ENCODE assay signal across 17 cellular contexts in the genomic region with DNA sequence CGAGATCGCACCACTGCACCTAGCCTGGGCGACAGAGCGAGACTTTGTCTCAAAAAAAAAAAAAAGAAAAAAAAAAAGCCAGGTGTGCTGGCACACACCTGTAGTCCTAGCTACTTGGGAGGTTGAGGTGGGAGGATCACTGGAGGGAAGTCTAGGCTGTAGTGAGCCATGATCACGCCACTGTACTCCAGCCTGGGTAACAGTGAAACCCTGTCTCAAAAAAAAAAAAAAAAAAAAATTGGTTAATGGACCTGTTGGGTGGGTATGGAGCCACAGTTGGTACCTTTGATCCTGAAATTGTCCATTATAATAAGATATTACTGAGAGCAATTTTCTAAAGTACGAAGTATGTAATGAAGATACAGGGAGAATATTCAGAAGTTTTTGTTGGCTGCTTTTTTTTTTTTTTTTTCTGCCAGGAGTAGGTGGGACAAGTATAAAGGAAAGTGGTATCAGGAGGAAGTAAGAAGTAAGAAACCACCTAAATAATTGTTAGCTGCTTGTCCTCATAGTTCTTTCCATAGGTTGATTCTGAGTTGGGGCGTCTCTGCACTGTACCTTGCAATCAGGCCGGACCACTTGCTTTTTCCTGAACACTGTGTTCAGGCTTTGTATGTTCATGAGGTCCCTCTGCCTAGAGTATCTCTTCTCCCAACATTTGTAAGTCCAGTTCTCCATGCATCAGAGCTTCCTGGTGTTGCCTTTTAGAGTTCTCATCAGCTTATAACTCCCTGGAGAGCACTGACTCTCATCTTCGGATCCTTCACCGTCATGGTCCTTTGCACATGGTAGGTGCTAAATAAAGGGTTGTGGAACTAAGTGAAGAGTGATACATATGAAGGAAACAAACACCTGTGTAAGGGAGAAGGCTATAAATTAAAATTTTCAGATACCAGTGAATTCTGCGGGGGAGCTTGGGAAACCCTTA. TPM values are rescaled to one million over a fixed set of nuclear protein-coding genes. Genes with fewer than 3 reads are reported as not detected.
DNase-seq lines count a peak whose midpoint lies in the region; ATAC-seq, FAIRE-seq and TF ChIP-seq lines count a peak whose summit lies in the region.
"Had no signal": no experiment of that assay in that cellular context is flagged by ENCODE, and none has a peak within 500 bp of the region (broad histone marks: within the 10 kb centered on the region; RNA-seq: fewer than 3 reads in every experiment).

No MANE protein-coding gene starts in this region.

- H3K4me3 Mint-ChIP-seq in MCF 10A (ENCODE audit: unreplicated experiment), result no peak overlapping the region
- H3K4me3 Mint-ChIP-seq: CD4-positive, alpha-beta memory T cell; central memory CD8-positive, alpha-beta T cell; endodermal cell; neural crest cell; stimulated activated naive CD8-positive, alpha-beta T cell treated with anti-CD3 and anti-CD28 coated beads, Interleukin-15, Interleukin-2, amounts not matched to agents 100 ng/mL and 50 ng/mL, for 24 hours had no signal

- H3K36me3 Mint-ChIP-seq in MCF 10A (ENCODE audit: insufficient read depth, unreplicated experiment), result peaks cover 17% of the 10 kb centered on the region

- TF ChIP-seq CTCF in MCF 10A (IDR thresholded peaks at IDR 0.05; ENCODE audit: unreplicated experiment) (no peak), breast epithelium (IDR thresholded peaks at IDR 0.05) (no peak), K562 (IDR thresholded peaks at IDR 0.05 in 2 of 3, conservative IDR thresholded peaks at IDR 0.05 in 1 of 3; ENCODE audit: insufficient read depth in 2 of 3, low read depth in 1 of 3, low read length in 3 of 3) (no peak), coronary artery (IDR thresholded peaks at IDR 0.05) (no peak)

- ATAC-seq in K562, result peak; percentile 11; the same call in 2 of the 3 replicates

- peak overlapping the region; percentile 69 for H3K27ac Mint-ChIP-seq in MCF 10A (ENCODE audit: low read depth, unreplicated experiment)
- H3K27ac Mint-ChIP-seq: endodermal cell; stimulated activated naive CD8-positive, alpha-beta T cell treated with anti-CD3 and anti-CD28 coated beads, Interleukin-15, Interleukin-2, amounts not matched to agents 100 ng/mL and 50 ng/mL, for 24 hours had no signal

- FAIRE-seq in K562 (lab: Jason Lieb, UNC), result peak; percentile 56

- H3K27ac ChIP-seq in breast epithelium, result no peak overlapping the region
- no peak overlapping the region for H3K27ac ChIP-seq in K562 (ENCODE audit: extremely low read depth, low read depth, low read length)
- H3K27ac ChIP-seq in coronary artery, result no peak overlapping the region
- H3K27ac ChIP-seq: SJCRH30 had no signal

- H3K4me1 ChIP-seq in breast epithelium (no peaks in the 10 kb centered on the region), K562 (replicated peaks in 1 of 2; ENCODE audit: control insufficient read depth in 2 of 2, insufficient read depth in 2 of 2, low read length in 2 of 2) (peaks cover 0 to 25% of the 10 kb centered on the region in 2 experiments; a peak in 2 of 5 replicates)

- H2AFZ ChIP-seq in K562 (ENCODE audit: low read depth, low read length), result no peak overlapping the region

- no peaks in the 10 kb centered on the region for H3K27me3 Mint-ChIP-seq in MCF 10A (ENCODE audit: insufficient read depth, unreplicated experiment)
- H3K27me3 Mint-ChIP-seq: CD4-positive, alpha-beta memory T cell; central memory CD8-positive, alpha-beta T cell; stimulated activated naive CD8-positive, alpha-beta T cell treated with anti-CD3 and anti-CD28 coated beads, Interleukin-15, Interleukin-2, amounts not matched to agents 100 ng/mL and 50 ng/mL, for 24 hours had no signal

- TF ChIP-seq POLR2A in breast epithelium (IDR thresholded peaks at IDR 0.05) (no peak), K562 (conservative IDR thresholded peaks at IDR 0.05) (no peak)

- peaks cover 30% of the 10 kb centered on the region for H3K4me1 Mint-ChIP-seq in MCF 10A (ENCODE audit: insufficient read depth, unreplicated experiment)
- H3K4me1 Mint-ChIP-seq: endodermal cell had no signal

- no peaks in the 10 kb centered on the region for H4K20me1 ChIP-seq in K562 (replicated peaks; ENCODE audit: control insufficient read depth, insufficient read depth, low read length)

- no peaks in the 10 kb centered on the region for H3K9me1 ChIP-seq in K562 (ENCODE audit: control insufficient read depth, insufficient read depth, low read length)

- no peaks in the 10 kb centered on the region for H3K36me3 ChIP-seq in breast epithelium
- H3K36me3 ChIP-seq in K562 (ENCODE audit: control insufficient read depth, insufficient read depth, low read length), result no peaks in the 10 kb centered on the region
- H3K36me3 ChIP-seq: SJCRH30 had no signal

- POLR2A ChIA-PET in MCF 10A (lab: Yijun Ruan, JAX), result interaction anchor here (1.4 to 2.1 kb wide), 2 partner anchors 8 to 32 kb away, joined by 3 to 8 read pairs; no protein-coding TSS in a partner anchor
- POLR2A ChIA-PET in K562 (lab: Yijun Ruan, JAX), result interaction anchor here (0.6 to 1.0 kb wide), 2 partner anchors 19 to 32 kb away, joined by 3 to 4 read pairs; no protein-coding TSS in a partner anchor

- H3K79me2 ChIP-seq in K562 (ENCODE audit: control insufficient read depth, insufficient read depth, low read length), result peaks cover 60% of the 10 kb centered on the region

- CTCF ChIA-PET in MCF 10A (lab: Yijun Ruan, JAX) (no interaction called here), K562 (lab: Yijun Ruan, JAX; ENCODE audit: low intra/inter-chr PET ratio) (interaction anchor here (0.5 kb wide), 1 partner anchor 19 kb away, joined by 4 read pairs; no protein-coding TSS in a partner anchor)

- BruUV-seq in MCF 10A (replicated peaks; lab: Mats Ljungman, UMichigan) (no TSS peak), K562 (replicated peaks; lab: Mats Ljungman, UMichigan) (no TSS peak)

- intact Hi-C loops in MCF 10A (cut with micrococcal nuclease), result no loop called here
- intact Hi-C loops in breast epithelium (cut with DNase I; ENCODE audit: low total_unique reads), result no loop called here
- intact Hi-C loops in K562 (cut with micrococcal nuclease), result no loop called here

- H3K27me3 ChIP-seq in breast epithelium (no peaks in the 10 kb centered on the region), K562 (ENCODE audit: control insufficient read depth in 2 of 2, insufficient read depth in 2 of 2, low read length in 2 of 2) (no peaks in the 10 kb centered on the region)
- H3K27me3 ChIP-seq: SJCRH30 had no signal

- no peak overlapping the region for H3K9ac ChIP-seq in K562 (ENCODE audit: insufficient read depth in 1 of 2, low read depth in 2 of 2, low read length in 2 of 2)

- H3K9me3 ChIP-seq in breast epithelium (no peaks in the 10 kb centered on the region), K562 (replicated peaks; ENCODE audit: control insufficient read depth, insufficient read depth, low read depth, low read length) (no peaks in the 10 kb centered on the region)
- H3K9me3 ChIP-seq: SJCRH30 had no signal

- TF ChIP-seq RAD21 in K562 (CRISPR knock-in tag; conservative IDR thresholded peaks at IDR 0.05 in 1 of 2, IDR thresholded peaks at IDR 0.05 in 1 of 2), result no peak

- H3K4me2 ChIP-seq in K562 (ENCODE audit: insufficient read depth, low read length), result no peak overlapping the region

- H3K9me3 Mint-ChIP-seq in MCF 10A (ENCODE audit: unreplicated experiment), result no peaks in the 10 kb centered on the region
- H3K9me3 Mint-ChIP-seq: CD4-positive, alpha-beta memory T cell; central memory CD8-positive, alpha-beta T cell; neural crest cell; stimulated activated naive CD8-positive, alpha-beta T cell treated with anti-CD3 and anti-CD28 coated beads, Interleukin-15, Interleukin-2, amounts not matched to agents 100 ng/mL and 50 ng/mL, for 24 hours had no signal

- in situ Hi-C loops in K562 (cut with MboI), result no loop called here

- H3K4me3 ChIP-seq in breast epithelium (no peak overlapping the region), K562 (no peak overlapping the region), coronary artery (no peak overlapping the region)
- H3K4me3 ChIP-seq: SJCRH30 had no signal

- TF ChIP-seq EP300 in K562 (IDR thresholded peaks at IDR 0.05; ENCODE audit: low read length), result no peak

- DNase-seq in MCF 10A (ENCODE audit: unreplicated experiment) (no peak), breast epithelium (ENCODE audit: low spot score in 2 of 2) (no peak), NCI-H187 treated with DMSO at 0.1 percent for 48 hours (lab: John Stamatoyannopoulos, UW) (peak; percentile 98), K562 (ENCODE audit: extremely low read depth in 1 of 4, low spot score in 3 of 4) (no peak), NCI-H2171 (lab: John Stamatoyannopoulos, UW) (no peak), coronary artery (ENCODE audit: low spot score) (no peak), HK-2 (ENCODE audit: unreplicated experiment) (no peak), NCI-H2227 treated with DMSO at 0.1 percent for 48 hours (lab: John Stamatoyannopoulos, UW) (no peak)
- DNase-seq: activated effector memory CD4-positive, alpha-beta T cell treated with anti-CD3 and anti-CD28 coated beads, Interleukin-2, amount 50 U/mL, for 16 hours; CD4-positive, alpha-beta memory T cell; endodermal cell; NCI-H1092; SJCRH30; trophoblast cell had no signal

- WGBS in K562 (ENCODE audit: insufficient coverage, low coverage, missing lambda C conversion rate), result 78% methylated on average over 8 of the region's 11 CpGs

RNA-seq across cellular contexts. Expression of gene ARHGAP35, which starts 31.7 kb away (rescaled TPM):
- total RNA-seq in MCF 10A (2022), result 46.9 and 52.1 TPM in 2 replicates
- total RNA-seq in breast epithelium, result 10 to 100 TPM; 44.8 to 61.9 (median 60.3) TPM
- total RNA-seq in K562 (2011; cell fraction: chromatin; rRNA removed; ENCODE audit: low replicate concordance), result 56.5 and 65.8 TPM in 2 replicates
- 33.2 and 33.8 TPM in 2 replicates for total RNA-seq in K562 (2011; cell fraction: nucleolus; rRNA removed)
- total RNA-seq in K562 (2011; cell fraction: nucleoplasm; rRNA removed), result 42.5 and 45.8 TPM in 2 replicates
- total RNA-seq in K562 (2014; rRNA removed), result 10.2 and 13.8 TPM in 2 replicates
- total RNA-seq in K562 (2014; rRNA removed; fragmentation: Illumina TruSeq; extraction: Trizol), result 13.9 TPM in 2 replicates
- total RNA-seq in K562 (2015; rRNA removed; fragmentation: Illumina TruSeq; extraction: Trizol), result 16.0 and 16.2 TPM in 2 replicates
- total RNA-seq in K562 (2021), result 24.5 and 26.4 TPM in 2 replicates
- polyA plus RNA-seq in K562 (2011; rRNA removed), result 9.8 and 10.2 TPM in 2 replicates
- polyA plus RNA-seq in K562 (2011; cell fraction: cytosol; rRNA removed), result 7.1 and 11.1 TPM in 2 replicates
- polyA plus RNA-seq in K562 (2011; cell fraction: nucleus; rRNA removed), result 10.6 and 12.9 TPM in 2 replicates
- polyA plus RNA-seq in K562 (2012), result 16.8 and 21.4 TPM in 2 replicates
- polyA plus RNA-seq in K562 (2014; fragmentation: Illumina TruSeq; extraction: Trizol), result 15.7 and 18.6 TPM in 2 replicates
- polyA plus RNA-seq in K562 (2014; fragmentation: Nextera tagmentation; extraction: Ambion mirVana), result 1 to 10 TPM in 1 of 2 experiments, under 1 TPM in 1; 0.27 to 1.1 TPM
- 7.6 and 9.4 TPM in 2 replicates for polyA plus RNA-seq in K562 (2014; rRNA removed)
- polyA minus RNA-seq in K562 (2011; rRNA and poly(A)+ RNA removed), result 26.2 and 28.7 TPM in 2 replicates
- 16.0 and 16.7 TPM in 2 replicates for polyA minus RNA-seq in K562 (2011; cell fraction: cytosol; rRNA and poly(A)+ RNA removed)
- polyA minus RNA-seq in K562 (2011; cell fraction: nucleus; rRNA and poly(A)+ RNA removed), result 16.4 and 22.9 TPM in 2 replicates

RNA-seq across cellular contexts. Expression of gene AP2S1, which starts 41.9 kb away (rescaled TPM):
- total RNA-seq in MCF 10A (2022), result 237 and 252 TPM in 2 replicates
- 100 to 1,000 TPM in 2 of 3 donors, 10 to 100 TPM in 1; 63.1 to 108 (median 101) TPM for total RNA-seq in breast epithelium
- 19.6 and 27.0 TPM in 2 replicates for total RNA-seq in K562 (2011; cell fraction: chromatin; rRNA removed; ENCODE audit: low replicate concordance)
- 40.3 and 42.5 TPM in 2 replicates for total RNA-seq in K562 (2011; cell fraction: nucleolus; rRNA removed)
- 31.1 and 45.0 TPM in 2 replicates for total RNA-seq in K562 (2011; cell fraction: nucleoplasm; rRNA removed)
- 294 and 338 TPM in 2 replicates for total RNA-seq in K562 (2014; rRNA removed)
- total RNA-seq in K562 (2014; rRNA removed; fragmentation: Illumina TruSeq; extraction: Trizol), result 95.3 and 97.5 TPM in 2 replicates
- total RNA-seq in K562 (2015; rRNA removed; fragmentation: Illumina TruSeq; extraction: Trizol), result 131 and 143 TPM in 2 replicates
- total RNA-seq in K562 (2021), result 254 and 263 TPM in 2 replicates
- polyA plus RNA-seq in K562 (2011; rRNA removed), result 136 and 171 TPM in 2 replicates
- 201 and 310 TPM in 2 replicates for polyA plus RNA-seq in K562 (2011; cell fraction: cytosol; rRNA removed)
- polyA plus RNA-seq in K562 (2011; cell fraction: nucleus; rRNA removed), result 91.4 and 98.6 TPM in 2 replicates
- 190 and 267 TPM in 2 replicates for polyA plus RNA-seq in K562 (2012)
- polyA plus RNA-seq in K562 (2014; fragmentation: Illumina TruSeq; extraction: Trizol), result 118 and 172 TPM in 2 replicates
- 10 to 100 TPM; 32.4 to 72.0 TPM for polyA plus RNA-seq in K562 (2014; fragmentation: Nextera tagmentation; extraction: Ambion mirVana)
- polyA plus RNA-seq in K562 (2014; rRNA removed), result 196 and 212 TPM in 2 replicates
- polyA minus RNA-seq in K562 (2011; rRNA and poly(A)+ RNA removed), result 57.4 and 64.7 TPM in 2 replicates
- polyA minus RNA-seq in K562 (2011; cell fraction: cytosol; rRNA and poly(A)+ RNA removed), result 73.8 and 86.9 TPM in 2 replicates
- 14.7 and 22.1 TPM in 2 replicates for polyA minus RNA-seq in K562 (2011; cell fraction: nucleus; rRNA and poly(A)+ RNA removed)
